ENCODE assay signal across 9 cellular contexts in genomic region chrX:20263474-20263873, GRCh38. TPM values are rescaled to one million over a fixed set of nuclear protein-coding genes. Genes with fewer than 3 reads are reported as not detected.
DNase-seq lines count a peak whose midpoint lies in the region; ATAC-seq and TF ChIP-seq lines count a peak whose summit lies in the region.
"Had no signal": no experiment of that assay in that cellular context is flagged by ENCODE, and none has a peak within 500 bp of the region (broad histone marks: within the 10 kb centered on the region; RNA-seq: fewer than 3 reads in every experiment).

No MANE protein-coding gene starts in this region.

- DNase-seq in activated CD4-positive, alpha-beta T cell treated with anti-CD3 and anti-CD28 coated beads, Interleukin-2, amount 10 ng/mL, durations not matched to agents 24 days and 14 days, result peak; percentile 65
- DNase-seq in activated CD4-positive, alpha-beta T cell treated with anti-CD3 and anti-CD28 coated beads, Interleukin-2, amount 50 U/mL, for 1 hour, result no peak
- peak in 1 of 3 experiments; percentile 2 for DNase-seq in effector memory CD8-positive, alpha-beta T cell
- no peak for DNase-seq in smooth muscle cell (lab: John Stamatoyannopoulos, UW; ENCODE audit: unreplicated experiment)
- DNase-seq in posterior vena cava (ENCODE audit: low spot score), result no peak
- DNase-seq in activated CD8-positive, alpha-beta memory T cell treated with anti-CD3 and anti-CD28 coated beads for 24 hours, result no peak
- DNase-seq: thyroid gland had no signal

- H3K4me3 ChIP-seq in OCI-LY3 (ENCODE audit: low read length) (no peak overlapping the region), smooth muscle cell (peak overlapping the region; percentile 75)
- H3K4me3 ChIP-seq: thyroid gland had no signal

- H3K36me3 ChIP-seq in OCI-LY3 (replicated peaks; ENCODE audit: low read depth, low read length) (peaks cover 3% of the 10 kb centered on the region), smooth muscle cell (ENCODE audit: low read depth) (no peaks in the 10 kb centered on the region)
- H3K36me3 ChIP-seq: thyroid gland had no signal

- H3K9me3 Mint-ChIP-seq in activated CD4-positive, alpha-beta T cell treated with anti-CD3 and anti-CD28 coated beads, Interleukin-2, amount 10 ng/mL, durations not matched to agents 24 days and 14 days, result no peaks in the 10 kb centered on the region
- no peaks in the 10 kb centered on the region for H3K9me3 Mint-ChIP-seq in effector memory CD8-positive, alpha-beta T cell

- H3K4me2 ChIP-seq in OCI-LY3 (ENCODE audit: low read length) (peak overlapping the region; percentile 78), smooth muscle cell (peak overlapping the region; percentile 82)

- H3K9ac ChIP-seq in OCI-LY3 (ENCODE audit: low read length) (no peak overlapping the region), smooth muscle cell (ENCODE audit: low read depth) (no peak overlapping the region)

- H3K4me1 Mint-ChIP-seq in activated CD4-positive, alpha-beta T cell treated with anti-CD3 and anti-CD28 coated beads, Interleukin-2, amount 10 ng/mL, durations not matched to agents 24 days and 14 days, result peaks cover 17% of the 10 kb centered on the region
- H3K4me1 Mint-ChIP-seq in effector memory CD8-positive, alpha-beta T cell (ENCODE audit: low read depth in 2 of 2), result peaks cover 9 to 21% of the 10 kb centered on the region in 2 donors

- H3K27ac Mint-ChIP-seq in activated CD4-positive, alpha-beta T cell treated with anti-CD3 and anti-CD28 coated beads, Interleukin-2, amount 10 ng/mL, durations not matched to agents 24 days and 14 days, result peak overlapping the region; percentile 82
- H3K27ac Mint-ChIP-seq in effector memory CD8-positive, alpha-beta T cell, result peak overlapping the region; percentile 38 to 52

- WGBS in smooth muscle cell (ENCODE audit: low lambda C conversion rate), result 6% methylated on average over 2 of the region's 2 CpGs

- H2AFZ ChIP-seq in OCI-LY3 (ENCODE audit: low read depth, low read length) (no peak overlapping the region), smooth muscle cell (ENCODE audit: low read depth) (no peak overlapping the region)

- intact Hi-C loops in activated CD4-positive, alpha-beta T cell treated with anti-CD3 and anti-CD28 coated beads, Interleukin-2, amount 10 ng/mL, durations not matched to agents 24 days and 14 days (cut with micrococcal nuclease), result loop anchor here (10.0 kb wide), 1 partner anchor 1111 kb away; the partner anchor contains the start of gene CNKSR2
- intact Hi-C loops in posterior vena cava (cut with DNase I), result no loop called here

- H4K20me1 ChIP-seq in OCI-LY3 (ENCODE audit: insufficient read depth, low read length), result peaks cover 63% of the 10 kb centered on the region
- peaks cover 66% of the 10 kb centered on the region for H4K20me1 ChIP-seq in smooth muscle cell (ENCODE audit: low read depth)

- TF ChIP-seq CTCF in OCI-LY3 (IDR thresholded peaks at IDR 0.05; ENCODE audit: low read depth, low read length), result no peak
- no peak for TF ChIP-seq CTCF in smooth muscle cell (IDR thresholded peaks at IDR 0.05; ENCODE audit: borderline replicate concordance, insufficient read depth, poor library complexity, severe bottlenecking)

- peaks cover 13% of the 10 kb centered on the region for H3K36me3 Mint-ChIP-seq in activated CD4-positive, alpha-beta T cell treated with anti-CD3 and anti-CD28 coated beads, Interleukin-2, amount 10 ng/mL, durations not matched to agents 24 days and 14 days (ENCODE audit: low read depth)
- H3K36me3 Mint-ChIP-seq in effector memory CD8-positive, alpha-beta T cell (ENCODE audit: insufficient read depth), result peaks cover 27% of the 10 kb centered on the region

- peak; percentile 35 for ATAC-seq in effector memory CD8-positive, alpha-beta T cell (replicated peaks)
- ATAC-seq in GM19023 (IDR thresholded peaks at IDR 0.05; ENCODE audit: unreplicated experiment), result no peak

- H3K27me3 Mint-ChIP-seq in activated CD4-positive, alpha-beta T cell treated with anti-CD3 and anti-CD28 coated beads, Interleukin-2, amount 10 ng/mL, durations not matched to agents 24 days and 14 days, result no peaks in the 10 kb centered on the region
- no peaks in the 10 kb centered on the region for H3K27me3 Mint-ChIP-seq in effector memory CD8-positive, alpha-beta T cell

- H3K27me3 ChIP-seq in OCI-LY3 (ENCODE audit: low read depth, low read length) (no peaks in the 10 kb centered on the region), smooth muscle cell (ENCODE audit: low read depth) (no peaks in the 10 kb centered on the region)
- H3K27me3 ChIP-seq: thyroid gland had no signal

- H3K4me3 Mint-ChIP-seq in activated CD4-positive, alpha-beta T cell treated with anti-CD3 and anti-CD28 coated beads, Interleukin-2, amount 10 ng/mL, durations not matched to agents 24 days and 14 days, result peak overlapping the region; percentile 92
- H3K4me3 Mint-ChIP-seq in effector memory CD8-positive, alpha-beta T cell, result peak overlapping the region; percentile 92 to 96

- H3K27ac ChIP-seq in OCI-LY3 (ENCODE audit: low read length) (no peak overlapping the region), smooth muscle cell (ENCODE audit: low read depth) (peak overlapping the region; percentile 57)
- H3K27ac ChIP-seq: thyroid gland had no signal

- H3K9me3 ChIP-seq in OCI-LY3 (ENCODE audit: insufficient read depth, low read length) (no peaks in the 10 kb centered on the region), smooth muscle cell (replicated peaks; ENCODE audit: low read depth) (no peaks in the 10 kb centered on the region)
- H3K9me3 ChIP-seq: thyroid gland had no signal

- H3F3A ChIP-seq in smooth muscle cell (ENCODE audit: low read depth), result no peaks in the 10 kb centered on the region

- H3K4me1 ChIP-seq in OCI-LY3 (ENCODE audit: low read length) (peaks cover 34% of the 10 kb centered on the region), smooth muscle cell (ENCODE audit: low read depth) (no peaks in the 10 kb centered on the region)
- H3K4me1 ChIP-seq: thyroid gland had no signal

- H3K79me2 ChIP-seq in OCI-LY3 (ENCODE audit: low read length) (peaks cover 77% of the 10 kb centered on the region), smooth muscle cell (ENCODE audit: low read depth) (peaks cover 56% of the 10 kb centered on the region)

RNA-seq across cellular contexts. Expression of gene RPS6KA3, which starts 3.2 kb away (rescaled TPM):
- 49.8 and 51.1 TPM in 2 replicates for total RNA-seq in activated CD4-positive, alpha-beta T cell treated with anti-CD3 and anti-CD28 coated beads, Interleukin-2, amount 10 ng/mL, durations not matched to agents 24 days and 14 days
- total RNA-seq in smooth muscle cell (37.2 and 38.9 TPM in 2 replicates), posterior vena cava (10 to 100 TPM; 36.4 to 52.3 TPM)
- 14.7 and 15.4 TPM in 2 replicates for polyA plus RNA-seq in smooth muscle cell
